In genomic region chr16:84699147-84699711, GRCh38 we compare ENCODE assay signal across 8 cellular contexts. TPM values are rescaled to one million over a fixed set of nuclear protein-coding genes. Genes with fewer than 3 reads are reported as not detected.
DNase-seq lines count a peak whose midpoint lies in the region; ATAC-seq, FAIRE-seq and TF ChIP-seq lines count a peak whose summit lies in the region.

No MANE protein-coding gene starts in this region.

- CTCF ChIA-PET in GM12878 (lab: Yijun Ruan, JAX) (no interaction called here), HepG2 (lab: Yijun Ruan, JAX; ENCODE audit: low intra/inter-chr PET ratio, low total read pairs) (no interaction called here)

- H3K4me3 ChIP-seq in GM12875 (ENCODE audit: low read depth, low read length) (peak overlapping the region; percentile 83), GM12878 (peak overlapping the region; percentile 91), HepG2 (replicated peaks in 1 of 3; ENCODE audit: insufficient read depth in 1 of 3, low read depth in 2 of 3, low read length in 3 of 3) (peak overlapping the region; percentile 70 to 87 (median 75)), thoracic aorta (peak overlapping the region; percentile 98)
- H3K4me3 ChIP-seq in Jurkat, Clone E6-1 (ENCODE audit: low read length), result peak overlapping the region; percentile 88

- H2AFZ ChIP-seq in GM12878 (ENCODE audit: control insufficient read depth, low read depth, low read length) (peak overlapping the region; percentile 91), HepG2 (ENCODE audit: low read length) (peak overlapping the region; percentile 49)

- H3K9me3 ChIP-seq in GM12878 (replicated peaks; ENCODE audit: control insufficient read depth, insufficient read depth, low read length), result no peaks in the 10 kb centered on the region; the same call in 2 of the 3 replicates
- no peaks in the 10 kb centered on the region for H3K9me3 ChIP-seq in HepG2 (ENCODE audit: low read length)
- no peaks in the 10 kb centered on the region for H3K9me3 ChIP-seq in thoracic aorta

- RAD21 ChIA-PET in GM12878 (lab: Charles Lee; ENCODE audit: unreplicated experiment), result no interaction called here

- H3K27ac ChIP-seq in GM12878 (ENCODE audit: control insufficient read depth, insufficient read depth), result peak overlapping the region; percentile 86
- peak overlapping the region; percentile 93 for H3K27ac ChIP-seq in HepG2 (ENCODE audit: extremely low read length, insufficient read depth, low read length)
- H3K27ac ChIP-seq in thoracic aorta, result no peak overlapping the region

- intact Hi-C loops in GM12878 (cut with micrococcal nuclease; ENCODE audit: unreplicated experiment), result no loop called here
- intact Hi-C loops in HepG2 (cut with micrococcal nuclease; ENCODE audit: unreplicated experiment), result no loop called here

- TF ChIP-seq POLR2A in GM12878 (IDR thresholded peaks at IDR 0.05; ENCODE audit: low read depth, low read length), result no peak
- TF ChIP-seq POLR2A in HepG2 (IDR thresholded peaks at IDR 0.05; ENCODE audit: insufficient read depth in 1 of 2, low read depth in 2 of 2, low read length in 2 of 2), result no peak

- no peak for DNase-seq in Jurkat, Clone E6-1 (ENCODE audit: low read depth, low spot score)
- DNase-seq in GM12878 (ENCODE audit: low read depth, low spot score), result no peak
- no peak for DNase-seq in HepG2 (ENCODE audit: low spot score)
- no peak for DNase-seq in thoracic aorta (ENCODE audit: low spot score)
- no peak for DNase-seq in COLO829 (ENCODE audit: low spot score)
- DNase-seq in GM20000 (ENCODE audit: low spot score), result no peak
- no peak for DNase-seq in superior temporal gyrus (ENCODE audit: extremely low spot score)

- H3K27me3 ChIP-seq in GM12878 (replicated peaks in 1 of 2; ENCODE audit: control insufficient read depth in 2 of 2, insufficient read depth in 2 of 2, low read length in 1 of 2) (no peaks in the 10 kb centered on the region), HepG2 (ENCODE audit: control insufficient read depth in 1 of 2, insufficient read depth in 2 of 2, low read length in 2 of 2) (no peaks in the 10 kb centered on the region; a peak in 1 of 5 replicates), thoracic aorta (replicated peaks; ENCODE audit: insufficient read depth) (no peaks in the 10 kb centered on the region)

- BruUV-seq in GM12878 (replicated peaks; lab: Mats Ljungman, UMichigan) (TSS peak; percentile 85), HepG2 (replicated peaks; lab: Mats Ljungman, UMichigan) (TSS peak; percentile 99)

- TF ChIP-seq RAD21 in GM12878 (IDR thresholded peaks at IDR 0.05; ENCODE audit: insufficient read depth, low read depth, low read length) (no peak), HepG2 (CRISPR knock-in tag; IDR thresholded peaks at IDR 0.05) (peak; percentile 31; the same call in 1 of the 2 replicates)

- SMC1A ChIA-PET in GM12878 (lab: Charles Lee; ENCODE audit: uncharacterized antibody, unreplicated experiment), result no interaction called here

- in situ Hi-C loops in GM12878 (cut with MboI) (no loop called here), HepG2 (cut with HindIII; ENCODE audit: extremely low pct_ligation_motif_present, low pct_unique_long_range_greater_than_20kb) (no loop called here)

- H3K79me2 ChIP-seq in GM12878 (ENCODE audit: control insufficient read depth, insufficient read depth, low read length), result peaks cover 44% of the 10 kb centered on the region
- peaks cover 46% of the 10 kb centered on the region for H3K79me2 ChIP-seq in HepG2 (ENCODE audit: insufficient read depth, low read length)

- POLR2A ChIA-PET in GM12878 (lab: Charles Lee) (no interaction called here), HepG2 (lab: Yijun Ruan, JAX) (no interaction called here)

- no peak for FAIRE-seq in GM12878 (lab: Jason Lieb, UNC)
- no peak for FAIRE-seq in HepG2 (lab: Jason Lieb, UNC)

- TF ChIP-seq CTCF in GM12875 (IDR thresholded peaks at IDR 0.05; ENCODE audit: borderline replicate concordance, insufficient read depth, low read depth, low read length), result no peak
- TF ChIP-seq CTCF in GM12878 (IDR thresholded peaks at IDR 0.05 in 2 of 3, conservative IDR thresholded peaks at IDR 0.05 in 1 of 3; ENCODE audit: control insufficient read depth in 2 of 3, extremely low read depth in 1 of 3, insufficient read depth in 1 of 3, low read depth in 3 of 3, low read length in 3 of 3), result no peak
- no peak for TF ChIP-seq CTCF in HepG2 (CRISPR knock-in tag; IDR thresholded peaks at IDR 0.05)
- TF ChIP-seq CTCF in thoracic aorta (IDR thresholded peaks at IDR 0.05), result no peak
- no peak for TF ChIP-seq CTCF in GM20000 (IDR thresholded peaks at IDR 0.05; ENCODE audit: extremely low read depth, missing control alignments)

- WGBS in GM12878 (ENCODE audit: insufficient coverage, insufficient replicate concordance, low lambda C conversion rate, missing lambda C conversion rate), result 25% methylated on average over 28 of the region's 29 CpGs
- 8% methylated on average over 29 of the region's 29 CpGs for WGBS in HepG2 (ENCODE audit: low lambda C conversion rate)

- no peak for TF ChIP-seq EP300 in GM12878 (IDR thresholded peaks at IDR 0.05; ENCODE audit: borderline replicate concordance in 1 of 2, control insufficient read depth in 1 of 2, low read depth in 2 of 2, low read length in 2 of 2)
- no peak for TF ChIP-seq EP300 in HepG2 (IDR thresholded peaks at IDR 0.05; ENCODE audit: low read depth in 2 of 2, low read length in 2 of 2)
- TF ChIP-seq EP300 in HepG2 (CRISPR knock-in tag; IDR thresholded peaks at IDR 0.05; ENCODE audit: borderline replicate concordance), result no peak

- H3K4me2 ChIP-seq in GM12878 (ENCODE audit: control insufficient read depth, insufficient read depth), result peak overlapping the region; percentile 96
- H3K4me2 ChIP-seq in HepG2 (ENCODE audit: low read depth, low read length), result peak overlapping the region; percentile 94

- ATAC-seq in GM12878 (no peak), HepG2 (no peak), thoracic aorta (ENCODE audit: insufficient number of reproducible peaks, low FRiP score, low read depth) (no peak)

- H3K4me1 ChIP-seq in GM12878 (ENCODE audit: control insufficient read depth, insufficient read depth, low read length) (peaks cover 3% of the 10 kb centered on the region; the same call in 1 of the 2 replicates), HepG2 (ENCODE audit: insufficient read depth, low read length) (peaks cover 42% of the 10 kb centered on the region), thoracic aorta (ENCODE audit: control insufficient read depth in 1 of 2, low read depth in 2 of 2) (peaks cover 11 to 32% of the 10 kb centered on the region in 2 donors)

- H3K36me3 ChIP-seq in GM12878 (ENCODE audit: control insufficient read depth in 2 of 2, insufficient read depth in 2 of 2, low read length in 1 of 2) (no peaks in the 10 kb centered on the region), HepG2 (replicated peaks in 1 of 2; ENCODE audit: control insufficient read depth in 1 of 2, insufficient read depth in 2 of 2, low read length in 2 of 2) (0 out of 5 replicates have a peak, but pooled peaks cover 0 to 2% of the 10 kb centered on the region in 2 experiments), thoracic aorta (no peaks in the 10 kb centered on the region)

- H4K20me1 ChIP-seq in GM12878 (ENCODE audit: control insufficient read depth, insufficient read depth), result no peaks in the 10 kb centered on the region; the same call in 1 of the 2 replicates
- H4K20me1 ChIP-seq in HepG2 (ENCODE audit: insufficient read depth, low read length), result peaks cover 36% of the 10 kb centered on the region

- H3K9ac ChIP-seq in GM12878 (ENCODE audit: control insufficient read depth, insufficient read depth, low read length), result peak overlapping the region; percentile 90
- H3K9ac ChIP-seq in HepG2 (ENCODE audit: insufficient read depth, low read depth, low read length), result peak overlapping the region; percentile 96

RNA-seq across cellular contexts. Expression of gene USP10, which starts 0.6 kb away (rescaled TPM):
- 102 TPM for polyA plus RNA-seq in Jurkat, Clone E6-1 (2012; ENCODE audit: insufficient read depth, insufficient read length)
- total RNA-seq in GM12878 (2013; cell fraction: nucleolus; rRNA removed), result 199 and 215 TPM in 2 replicates
- total RNA-seq in GM12878 (2014; rRNA removed) (70.7 and 77.3 TPM in 2 replicates), GM12878 (2014; rRNA removed; fragmentation: Illumina TruSeq; extraction: Trizol) (80.8 and 85.2 TPM in 2 replicates), GM12878 (2021) (119 and 122 TPM in 2 replicates), HepG2 (2016; rRNA removed; fragmentation: Illumina TruSeq; extraction: Trizol) (79.1 and 97.6 TPM in 2 replicates), thoracic aorta (10 to 100 TPM; 36.7 to 85.2 TPM)
- 47.5 TPM for polyA plus RNA-seq in GM12878 (2011; ENCODE audit: low read depth)
- polyA plus RNA-seq in GM12878 (2011; rRNA removed) (74.7 and 125 TPM in 2 replicates), GM12878 (2014; fragmentation: Illumina TruSeq; extraction: Trizol) (133 and 198 TPM in 2 replicates), GM12878 (2014; fragmentation: Nextera tagmentation; extraction: Ambion mirVana) (10 to 100 TPM; 46.1 to 47.7 TPM), GM12878 (2014; rRNA removed) (87.5 and 87.9 TPM in 2 replicates), GM12878 (2016; fragmentation: Nextera tagmentation; extraction: Ambion mirVana) (100 to 1,000 TPM; 143 to 160 TPM), HepG2 (2011; rRNA removed) (114 and 122 TPM in 2 replicates)
- polyA plus RNA-seq in GM12878 (2011; cell fraction: cytosol; rRNA removed), result 121 and 122 TPM in 2 replicates
- polyA plus RNA-seq in GM12878 (2011; cell fraction: nucleus; rRNA removed), result 109 and 126 TPM in 2 replicates
- 67.1 and 71.5 TPM in 2 replicates for polyA plus RNA-seq in GM12878 (2012)
- 227 and 233 TPM in 2 replicates for polyA minus RNA-seq in GM12878 (2011; rRNA and poly(A)+ RNA removed)
- polyA minus RNA-seq in GM12878 (2011; cell fraction: cytosol; rRNA and poly(A)+ RNA removed), result 47.4 and 71.6 TPM in 2 replicates
- 39.7 and 77.1 TPM in 2 replicates for polyA minus RNA-seq in GM12878 (2011; cell fraction: nucleus; rRNA and poly(A)+ RNA removed)
- total RNA-seq in HepG2 (2016; cell fraction: cytosol; rRNA removed; fragmentation: Illumina TruSeq; extraction: Trizol; ENCODE audit: low read depth), result 57.5 and 62.5 TPM in 2 replicates
- 76.4 and 87.1 TPM in 2 replicates for total RNA-seq in HepG2 (2016; cell fraction: insoluble cytoplasmic fraction; rRNA removed; fragmentation: Illumina TruSeq; extraction: Trizol)
- 73.6 and 81.2 TPM in 2 replicates for total RNA-seq in HepG2 (2016; cell fraction: membrane; rRNA removed; fragmentation: Illumina TruSeq; extraction: Trizol)
- total RNA-seq in HepG2 (2016; cell fraction: nucleus; rRNA removed; fragmentation: Illumina TruSeq; extraction: Trizol), result 78.0 and 88.2 TPM in 2 replicates
- 68.7 and 92.2 TPM in 2 replicates for polyA plus RNA-seq in HepG2 (2011; cell fraction: cytosol; rRNA removed)
- 127 and 143 TPM in 2 replicates for polyA plus RNA-seq in HepG2 (2011; cell fraction: nucleus; rRNA removed)
- polyA plus RNA-seq in HepG2 (2012), result 65.1 and 93.3 TPM in 2 replicates
- 17.7 and 17.8 TPM in 2 replicates for polyA plus RNA-seq in HepG2 (2016; cell fraction: cytosol; fragmentation: Illumina TruSeq; extraction: Trizol; ENCODE audit: low read depth)
- 102 and 128 TPM in 2 replicates for polyA plus RNA-seq in HepG2 (2016; cell fraction: insoluble cytoplasmic fraction; fragmentation: Illumina TruSeq; extraction: Trizol; ENCODE audit: low read depth)
- 41.4 and 44.1 TPM in 2 replicates for polyA plus RNA-seq in HepG2 (2016; cell fraction: membrane; fragmentation: Illumina TruSeq; extraction: Trizol; ENCODE audit: low read depth)
- polyA plus RNA-seq in HepG2 (2016; cell fraction: nucleus; fragmentation: Illumina TruSeq; extraction: Trizol; ENCODE audit: insufficient read depth, low read depth), result 118 and 120 TPM in 2 replicates
- polyA minus RNA-seq in HepG2 (2011; rRNA and poly(A)+ RNA removed; ENCODE audit: low replicate concordance), result 349 and 427 TPM in 2 replicates
- polyA minus RNA-seq in HepG2 (2011; cell fraction: cytosol; rRNA and poly(A)+ RNA removed), result 64.3 and 66.8 TPM in 2 replicates
- polyA minus RNA-seq in HepG2 (2011; cell fraction: nucleus; rRNA and poly(A)+ RNA removed), result 118 TPM in 2 replicates

RNA-seq across cellular contexts. Expression of gene KLHL36, which starts 50.9 kb away (rescaled TPM):
- 11.5 TPM for polyA plus RNA-seq in Jurkat, Clone E6-1 (2012; ENCODE audit: insufficient read depth, insufficient read length)
- 89.6 and 93.8 TPM in 2 replicates for total RNA-seq in GM12878 (2013; cell fraction: nucleolus; rRNA removed)
- total RNA-seq in GM12878 (2014; rRNA removed), result 36.4 and 38.2 TPM in 2 replicates
- 16.2 and 16.7 TPM in 2 replicates for total RNA-seq in GM12878 (2014; rRNA removed; fragmentation: Illumina TruSeq; extraction: Trizol)
- total RNA-seq in GM12878 (2021), result 45.3 and 45.4 TPM in 2 replicates
- polyA plus RNA-seq in GM12878 (2011; ENCODE audit: low read depth), result 12.7 TPM
- 19.6 and 26.4 TPM in 2 replicates for polyA plus RNA-seq in GM12878 (2011; rRNA removed)
- polyA plus RNA-seq in GM12878 (2011; cell fraction: cytosol; rRNA removed), result 30.1 and 37.2 TPM in 2 replicates
- 76.3 and 77.8 TPM in 2 replicates for polyA plus RNA-seq in GM12878 (2011; cell fraction: nucleus; rRNA removed)
- 28.5 and 29.3 TPM in 2 replicates for polyA plus RNA-seq in GM12878 (2012)
- 14.1 and 14.3 TPM in 2 replicates for polyA plus RNA-seq in GM12878 (2014; fragmentation: Illumina TruSeq; extraction: Trizol)
- 1 to 10 TPM; 2.6 to 2.7 TPM for polyA plus RNA-seq in GM12878 (2014; fragmentation: Nextera tagmentation; extraction: Ambion mirVana)
- polyA plus RNA-seq in GM12878 (2014; rRNA removed), result 35.0 and 37.5 TPM in 2 replicates
- polyA plus RNA-seq in GM12878 (2016; fragmentation: Nextera tagmentation; extraction: Ambion mirVana), result 10 to 100 TPM; 12.9 to 16.8 TPM
- polyA minus RNA-seq in GM12878 (2011; rRNA and poly(A)+ RNA removed), result 40.7 and 65.6 TPM in 2 replicates
- polyA minus RNA-seq in GM12878 (2011; cell fraction: cytosol; rRNA and poly(A)+ RNA removed), result 17.5 and 25.8 TPM in 2 replicates
- 26.0 and 37.4 TPM in 2 replicates for polyA minus RNA-seq in GM12878 (2011; cell fraction: nucleus; rRNA and poly(A)+ RNA removed)
- 23.6 and 24.3 TPM in 2 replicates for total RNA-seq in HepG2 (2016; rRNA removed; fragmentation: Illumina TruSeq; extraction: Trizol)
- total RNA-seq in HepG2 (2016; cell fraction: cytosol; rRNA removed; fragmentation: Illumina TruSeq; extraction: Trizol; ENCODE audit: low read depth), result 5.2 and 5.7 TPM in 2 replicates
- total RNA-seq in HepG2 (2016; cell fraction: insoluble cytoplasmic fraction; rRNA removed; fragmentation: Illumina TruSeq; extraction: Trizol), result 19.7 and 25.5 TPM in 2 replicates
- total RNA-seq in HepG2 (2016; cell fraction: membrane; rRNA removed; fragmentation: Illumina TruSeq; extraction: Trizol), result 13.6 and 13.8 TPM in 2 replicates
- total RNA-seq in HepG2 (2016; cell fraction: nucleus; rRNA removed; fragmentation: Illumina TruSeq; extraction: Trizol), result 19.3 and 23.7 TPM in 2 replicates
- polyA plus RNA-seq in HepG2 (2011; rRNA removed), result 26.0 and 34.9 TPM in 2 replicates
- 19.5 and 24.5 TPM in 2 replicates for polyA plus RNA-seq in HepG2 (2011; cell fraction: cytosol; rRNA removed)
- 101 and 113 TPM in 2 replicates for polyA plus RNA-seq in HepG2 (2011; cell fraction: nucleus; rRNA removed)
- polyA plus RNA-seq in HepG2 (2012), result 13.5 and 16.7 TPM in 2 replicates
- polyA plus RNA-seq in HepG2 (2016; cell fraction: cytosol; fragmentation: Illumina TruSeq; extraction: Trizol; ENCODE audit: low read depth), result 3.3 and 4.5 TPM in 2 replicates
- polyA plus RNA-seq in HepG2 (2016; cell fraction: insoluble cytoplasmic fraction; fragmentation: Illumina TruSeq; extraction: Trizol; ENCODE audit: low read depth), result 12.0 and 13.5 TPM in 2 replicates
- polyA plus RNA-seq in HepG2 (2016; cell fraction: membrane; fragmentation: Illumina TruSeq; extraction: Trizol; ENCODE audit: low read depth), result 5.3 and 6.0 TPM in 2 replicates
- 30.5 and 31.5 TPM in 2 replicates for polyA plus RNA-seq in HepG2 (2016; cell fraction: nucleus; fragmentation: Illumina TruSeq; extraction: Trizol; ENCODE audit: insufficient read depth, low read depth)
- 18.8 and 92.4 TPM in 2 replicates for polyA minus RNA-seq in HepG2 (2011; rRNA and poly(A)+ RNA removed; ENCODE audit: low replicate concordance)
- polyA minus RNA-seq in HepG2 (2011; cell fraction: cytosol; rRNA and poly(A)+ RNA removed), result 32.9 and 39.6 TPM in 2 replicates
- 40.4 and 48.1 TPM in 2 replicates for polyA minus RNA-seq in HepG2 (2011; cell fraction: nucleus; rRNA and poly(A)+ RNA removed)
- 10 to 100 TPM; 63.9 to 79.7 TPM for total RNA-seq in thoracic aorta

Comparison
In these comparisons a context has a peak if more than half of its experiments do, and no peak if none do; other contexts are left out.
1. H3K27ac ChIP-seq: peak in GM12878 (single experiment) and HepG2 (single experiment); none in thoracic aorta (0 of 2).
2. Peak in every context shown above with its lines, with median percentiles within 50 percentile points of each other: H3K4me3 ChIP-seq.